ENCODE assay signal across 8 cellular contexts in the genomic region with DNA sequence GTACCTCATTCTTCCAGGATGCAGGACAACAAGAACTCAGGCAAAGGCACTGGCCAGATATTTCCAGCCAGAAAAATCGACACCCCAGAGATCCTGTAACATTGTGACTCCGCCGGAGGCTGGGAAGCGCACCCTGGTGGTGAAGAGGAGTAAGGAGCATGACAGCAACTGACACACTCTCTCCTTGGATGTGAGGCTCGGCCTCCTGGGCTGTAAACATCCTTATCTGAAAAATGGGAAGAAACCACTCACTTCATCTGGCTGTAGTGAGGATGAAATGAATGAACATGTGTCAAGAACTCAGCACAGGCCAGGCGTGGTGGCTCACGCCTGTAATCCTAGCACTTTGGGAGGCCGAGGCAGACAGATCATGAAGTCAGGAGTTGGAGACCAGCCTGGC. TPM values are rescaled to one million over a fixed set of nuclear protein-coding genes. Genes with fewer than 3 reads are reported as not detected.
DNase-seq lines count a peak whose midpoint lies in the region; ATAC-seq, FAIRE-seq and TF ChIP-seq lines count a peak whose summit lies in the region.

No MANE protein-coding gene starts in this region.

- H3K4me1 ChIP-seq in keratinocyte (ENCODE audit: control insufficient read depth, extremely low read depth, insufficient read depth, low read length) (no peaks in the 10 kb centered on the region), stomach (peaks cover 0 to 11% (median 9%) of the 10 kb centered on the region in 4 donors)

- no peaks in the 10 kb centered on the region for H3K27me3 ChIP-seq in keratinocyte (ENCODE audit: control insufficient read depth, extremely low read depth, insufficient read depth, low read length)
- H3K27me3 ChIP-seq in stomach = no peaks in the 10 kb centered on the region

- H4K20me1 ChIP-seq in keratinocyte (ENCODE audit: control insufficient read depth, extremely low read depth, insufficient read depth, low read length) = no peaks in the 10 kb centered on the region

- H3K36me3 ChIP-seq in keratinocyte (ENCODE audit: control insufficient read depth in 2 of 2, extremely low read depth in 1 of 2, insufficient read depth in 2 of 2, low read length in 2 of 2) (peaks cover 15 to 18% of the 10 kb centered on the region in 2 experiments), stomach (peaks cover 14 to 82% (median 57%) of the 10 kb centered on the region in 4 donors)

- intact Hi-C loops in stomach (cut with DNase I; ENCODE audit: low total_unique reads) = no loop called here

- DNase-seq in AG08396 (ENCODE audit: low spot score) = peak; percentile 74
- DNase-seq in GM19239 (ENCODE audit: insufficient read length, low spot score) = peak; percentile 50
- DNase-seq in RWPE1 (ENCODE audit: low spot score) = peak; percentile 46
- DNase-seq in activated naive CD8-positive, alpha-beta T cell treated with anti-CD3 and anti-CD28 coated beads, Interleukin-2, amount 50 U/mL, for 24 hours = peak; percentile 39
- no peak for DNase-seq in keratinocyte (ENCODE audit: low read depth, low spot score)
- peak; percentile 27 for DNase-seq in stomach
- DNase-seq in NCI-H128 (lab: John Stamatoyannopoulos, UW; ENCODE audit: unreplicated experiment) = no peak

- H3K27ac ChIP-seq in RWPE1 (no peak overlapping the region), keratinocyte (ENCODE audit: control insufficient read depth, insufficient read depth, low read length) (no peak overlapping the region), stomach (no peak overlapping the region)

- 73 to 80% (median 76%) methylated on average over 8 of the region's 8 CpGs for WGBS in stomach, 5 donors

- TF ChIP-seq POLR2A in stomach (IDR thresholded peaks at IDR 0.05) = no peak

- H3K4me2 ChIP-seq in keratinocyte (ENCODE audit: control insufficient read depth, extremely low read depth, insufficient read depth, low read depth, low read length) = no peak overlapping the region

- POLR2A ChIA-PET in RWPE1 (lab: Yijun Ruan, JAX; ENCODE audit: low non-redundant PET) = interaction anchor here (0.6 kb wide), 1 partner anchor 145 kb away, joined by 3 read pairs; no protein-coding TSS in a partner anchor

- no peaks in the 10 kb centered on the region for H3K9me1 ChIP-seq in keratinocyte (ENCODE audit: control insufficient read depth, extremely low read depth, insufficient read depth, low read length)

- TF ChIP-seq EP300 in stomach (IDR thresholded peaks at IDR 0.05) = no peak

- no peak overlapping the region for H3K9ac ChIP-seq in keratinocyte (ENCODE audit: control insufficient read depth, extremely low read depth, insufficient read depth, low read length)

- peaks cover 15% of the 10 kb centered on the region for H3K36me3 Mint-ChIP-seq in activated naive CD8-positive, alpha-beta T cell treated with anti-CD3 and anti-CD28 coated beads, Interleukin-2, amount 50 U/mL, for 24 hours (ENCODE audit: low read depth)

- H3K27me3 Mint-ChIP-seq in activated naive CD8-positive, alpha-beta T cell treated with anti-CD3 and anti-CD28 coated beads, Interleukin-2, amount 50 U/mL, for 24 hours = no peaks in the 10 kb centered on the region

- no peaks in the 10 kb centered on the region for H3K4me1 Mint-ChIP-seq in activated naive CD8-positive, alpha-beta T cell treated with anti-CD3 and anti-CD28 coated beads, Interleukin-2, amount 50 U/mL, for 24 hours

- H3K4me3 ChIP-seq in keratinocyte (ENCODE audit: control insufficient read depth in 2 of 3, extremely low read depth in 1 of 3, insufficient read depth in 2 of 3, low read depth in 1 of 3, low read length in 3 of 3) (no peak overlapping the region), stomach (no peak overlapping the region)

- CTCF ChIA-PET in RWPE1 (lab: Yijun Ruan, JAX) = interaction anchor here (0.6 to 1.5 kb wide), 5 partner anchors 13 to 82 kb away, joined by 3 to 7 read pairs (median 4); no protein-coding TSS in a partner anchor

- TF ChIP-seq CTCF in RWPE1 (conservative IDR thresholded peaks at IDR 0.05; ENCODE audit: low read depth) (peak; percentile 72), keratinocyte (optimal IDR thresholded peaks at IDR 0.05 in 1 of 3, IDR thresholded peaks at IDR 0.05 in 1 of 3, conservative IDR thresholded peaks at IDR 0.05 in 1 of 3; ENCODE audit: extremely low read depth in 1 of 3, insufficient read depth in 2 of 3, low read length in 3 of 3) (peak; percentile 82 to 86 (median 83)), stomach (IDR thresholded peaks at IDR 0.05) (peak in 4 of 7 experiments; percentile 25 to 40 (median 38))

- H3K79me2 ChIP-seq in keratinocyte (ENCODE audit: control insufficient read depth, insufficient read depth, low read length) = no peaks in the 10 kb centered on the region

- no peaks in the 10 kb centered on the region for H3K9me3 Mint-ChIP-seq in activated naive CD8-positive, alpha-beta T cell treated with anti-CD3 and anti-CD28 coated beads, Interleukin-2, amount 50 U/mL, for 24 hours

- H3K4me3 Mint-ChIP-seq in activated naive CD8-positive, alpha-beta T cell treated with anti-CD3 and anti-CD28 coated beads, Interleukin-2, amount 50 U/mL, for 24 hours = no peak overlapping the region

- no peak overlapping the region for H3K27ac Mint-ChIP-seq in activated naive CD8-positive, alpha-beta T cell treated with anti-CD3 and anti-CD28 coated beads, Interleukin-2, amount 50 U/mL, for 24 hours

- peak; percentile 57 for ATAC-seq in activated naive CD8-positive, alpha-beta T cell treated with anti-CD3 and anti-CD28 coated beads, Interleukin-2, amount 50 U/mL, for 24 hours
- no peak for ATAC-seq in HG02852 (IDR thresholded peaks at IDR 0.05; ENCODE audit: unreplicated experiment)

- H3K9me3 ChIP-seq in keratinocyte (ENCODE audit: control insufficient read depth, low read depth, low read length) (no peaks in the 10 kb centered on the region), stomach (no peaks in the 10 kb centered on the region)

- no peak overlapping the region for H2AFZ ChIP-seq in keratinocyte (ENCODE audit: control insufficient read depth, low read length)

- FAIRE-seq in GM19239 (lab: Jason Lieb, UNC) = peak; percentile 69
- peak; percentile 46 for FAIRE-seq in keratinocyte (lab: Jason Lieb, UNC)

- dilution Hi-C loops in keratinocyte (cut with MboI; ENCODE audit: extremely low pct_ligation_motif_present, low sequenced_read_pairs) = no loop called here

RNA-seq across cellular contexts. Expression of gene TCHP, which starts 27.5 kb away (rescaled TPM):
- polyA plus RNA-seq in keratinocyte = 6.8 to 10.1 TPM (median 9.6 TPM) in 3 replicates
- 24.3 TPM for polyA plus RNA-seq in keratinocyte (2011; ENCODE audit: low read depth)
- 7.0 and 9.5 TPM in 2 replicates for polyA plus RNA-seq in keratinocyte (2011; cell fraction: cytosol; rRNA removed)
- 17.2 and 18.2 TPM in 2 replicates for polyA plus RNA-seq in keratinocyte (2011; cell fraction: nucleus; rRNA removed)
- polyA plus RNA-seq in keratinocyte (2012; ENCODE audit: low replicate concordance) = 13.0 and 13.7 TPM in 2 replicates
- 2.2 to 5.2 TPM (median 5.2 TPM) in 3 replicates for polyA minus RNA-seq in keratinocyte
- 3.3 TPM for polyA minus RNA-seq in keratinocyte (2011; cell fraction: cytosol; rRNA and poly(A)+ RNA removed)
- polyA minus RNA-seq in keratinocyte (2011; cell fraction: nucleus; rRNA and poly(A)+ RNA removed) = 3.3 and 3.5 TPM in 2 replicates
- total RNA-seq in stomach = 10 to 100 TPM; 13.8 to 45.5 (median 28.3) TPM
- polyA plus RNA-seq in stomach = 10 to 100 TPM in 1 of 3 donors, 1 to 10 TPM in 2; 7.9 to 11.9 (median 8.8) TPM

RNA-seq across cellular contexts. Expression of gene GLTP, which starts 47.3 kb away (rescaled TPM):
- 54.6 to 73.7 TPM (median 66.9 TPM) in 3 replicates for polyA plus RNA-seq in keratinocyte
- polyA plus RNA-seq in keratinocyte (2011; ENCODE audit: low read depth) = 423 TPM
- 81.7 and 87.6 TPM in 2 replicates for polyA plus RNA-seq in keratinocyte (2011; cell fraction: cytosol; rRNA removed)
- polyA plus RNA-seq in keratinocyte (2011; cell fraction: nucleus; rRNA removed) = 41.8 and 43.0 TPM in 2 replicates
- polyA plus RNA-seq in keratinocyte (2012; ENCODE audit: low replicate concordance) = 58.9 and 522 TPM in 2 replicates
- 94.5 to 199 TPM (median 154 TPM) in 3 replicates for polyA minus RNA-seq in keratinocyte
- 149 TPM for polyA minus RNA-seq in keratinocyte (2011; cell fraction: cytosol; rRNA and poly(A)+ RNA removed)
- polyA minus RNA-seq in keratinocyte (2011; cell fraction: nucleus; rRNA and poly(A)+ RNA removed) = 19.4 and 20.9 TPM in 2 replicates
- 10 to 100 TPM; 26.4 to 93.6 (median 60.7) TPM for total RNA-seq in stomach
- polyA plus RNA-seq in stomach = 10 to 100 TPM; 28.0 to 80.7 (median 39.6) TPM

Comparison
In these comparisons a context has a peak if more than half of its experiments do, and no peak if none do; other contexts are left out.
1. DNase-seq: peak in AG08396 (single experiment), GM19239 (single experiment), RWPE1 (single experiment), activated naive CD8-positive, alpha-beta T cell treated with anti-CD3 and anti-CD28 coated beads, Interleukin-2, amount 50 U/mL, for 24 hours (single experiment) and stomach (single experiment); none in keratinocyte (single experiment) and NCI-H128 (single experiment).
2. Peak in every context shown above with its lines, with median percentiles within 50 percentile points of each other: CTCF ChIP-seq.